Comparison of ENCODE assay signal across 12 cellular contexts in genomic region chr2:236968101-236968886, GRCh38.
DNase-seq lines count a peak whose midpoint lies in the region; ATAC-seq lines count a peak whose summit lies in the region.
"Had no signal": no experiment of that assay in that cellular context is flagged by ENCODE, and none has a peak within 500 bp of the region (broad histone marks: within the 10 kb centered on the region; RNA-seq: fewer than 3 reads in every experiment).

No MANE protein-coding gene starts in this region.

- H3K9me3 Mint-ChIP-seq in activated CD4-positive, alpha-beta T cell treated with anti-CD3 and anti-CD28 coated beads, Interleukin-2, amount 10 ng/mL, durations not matched to agents 24 days and 14 days = no peaks in the 10 kb centered on the region
- H3K9me3 Mint-ChIP-seq: natural killer cell treated with Interleukin-12 subunit alpha and Interleukin-12 subunit beta and Interleukin-15 and Interleukin-18, amount 100 ng/mL, for 72 hours had no signal

- H3K27ac Mint-ChIP-seq in activated CD4-positive, alpha-beta T cell treated with anti-CD3 and anti-CD28 coated beads, Interleukin-2, amount 10 ng/mL, durations not matched to agents 24 days and 14 days = no peak overlapping the region
- H3K27ac Mint-ChIP-seq: natural killer cell treated with Interleukin-12 subunit alpha and Interleukin-12 subunit beta and Interleukin-15 and Interleukin-18, amount 100 ng/mL, for 72 hours had no signal

- DNase-seq in activated CD4-positive, alpha-beta T cell treated with anti-CD3 and anti-CD28 coated beads, Interleukin-2, amount 10 ng/mL, durations not matched to agents 24 days and 14 days = peak; percentile 73
- DNase-seq in mesenteric fat pad (ENCODE audit: low spot score) (peak; percentile 74), 8988T (no peak), head of caudate nucleus (no peak), RPMI8226 (no peak)
- DNase-seq: dermis blood vessel endothelial cell, DMS79, uterus had no signal

- H3K36me3 Mint-ChIP-seq in activated CD4-positive, alpha-beta T cell treated with anti-CD3 and anti-CD28 coated beads, Interleukin-2, amount 10 ng/mL, durations not matched to agents 24 days and 14 days (ENCODE audit: low read depth) = no peaks in the 10 kb centered on the region
- H3K36me3 Mint-ChIP-seq: natural killer cell treated with Interleukin-12 subunit alpha and Interleukin-12 subunit beta and Interleukin-15 and Interleukin-18, amount 100 ng/mL, for 72 hours had no signal

- intact Hi-C loops in activated CD4-positive, alpha-beta T cell treated with anti-CD3 and anti-CD28 coated beads, Interleukin-2, amount 10 ng/mL, durations not matched to agents 24 days and 14 days (cut with micrococcal nuclease) = no loop called here
- intact Hi-C loops in head of caudate nucleus (cut with DNase I) = no loop called here

- H3K4me1 Mint-ChIP-seq in activated CD4-positive, alpha-beta T cell treated with anti-CD3 and anti-CD28 coated beads, Interleukin-2, amount 10 ng/mL, durations not matched to agents 24 days and 14 days = peaks cover 27% of the 10 kb centered on the region

- peak; percentile 83 for ATAC-seq in GM18870 (IDR thresholded peaks at IDR 0.05; ENCODE audit: unreplicated experiment)
- ATAC-seq in HG02642 (IDR thresholded peaks at IDR 0.05; ENCODE audit: poor library complexity, unreplicated experiment) = peak; percentile 47
- ATAC-seq in HG03025 (IDR thresholded peaks at IDR 0.05; ENCODE audit: low FRiP score, unreplicated experiment) = no peak

- no peaks in the 10 kb centered on the region for H3K27me3 Mint-ChIP-seq in activated CD4-positive, alpha-beta T cell treated with anti-CD3 and anti-CD28 coated beads, Interleukin-2, amount 10 ng/mL, durations not matched to agents 24 days and 14 days

- peak overlapping the region; percentile 73 for H3K4me3 Mint-ChIP-seq in activated CD4-positive, alpha-beta T cell treated with anti-CD3 and anti-CD28 coated beads, Interleukin-2, amount 10 ng/mL, durations not matched to agents 24 days and 14 days
- H3K4me3 Mint-ChIP-seq: natural killer cell treated with Interleukin-12 subunit alpha and Interleukin-12 subunit beta and Interleukin-15 and Interleukin-18, amount 100 ng/mL, for 72 hours had no signal

Comparison
In these comparisons a context has a peak if more than half of its experiments do, and no peak if none do; other contexts are left out.
1. DNase-seq: peak in activated CD4-positive, alpha-beta T cell treated with anti-CD3 and anti-CD28 coated beads, Interleukin-2, amount 10 ng/mL, durations not matched to agents 24 days and 14 days (single experiment) and mesenteric fat pad (single experiment); none in 8988T (single experiment), head of caudate nucleus (0 of 42) and RPMI8226 (single experiment).